In the genomic region with DNA sequence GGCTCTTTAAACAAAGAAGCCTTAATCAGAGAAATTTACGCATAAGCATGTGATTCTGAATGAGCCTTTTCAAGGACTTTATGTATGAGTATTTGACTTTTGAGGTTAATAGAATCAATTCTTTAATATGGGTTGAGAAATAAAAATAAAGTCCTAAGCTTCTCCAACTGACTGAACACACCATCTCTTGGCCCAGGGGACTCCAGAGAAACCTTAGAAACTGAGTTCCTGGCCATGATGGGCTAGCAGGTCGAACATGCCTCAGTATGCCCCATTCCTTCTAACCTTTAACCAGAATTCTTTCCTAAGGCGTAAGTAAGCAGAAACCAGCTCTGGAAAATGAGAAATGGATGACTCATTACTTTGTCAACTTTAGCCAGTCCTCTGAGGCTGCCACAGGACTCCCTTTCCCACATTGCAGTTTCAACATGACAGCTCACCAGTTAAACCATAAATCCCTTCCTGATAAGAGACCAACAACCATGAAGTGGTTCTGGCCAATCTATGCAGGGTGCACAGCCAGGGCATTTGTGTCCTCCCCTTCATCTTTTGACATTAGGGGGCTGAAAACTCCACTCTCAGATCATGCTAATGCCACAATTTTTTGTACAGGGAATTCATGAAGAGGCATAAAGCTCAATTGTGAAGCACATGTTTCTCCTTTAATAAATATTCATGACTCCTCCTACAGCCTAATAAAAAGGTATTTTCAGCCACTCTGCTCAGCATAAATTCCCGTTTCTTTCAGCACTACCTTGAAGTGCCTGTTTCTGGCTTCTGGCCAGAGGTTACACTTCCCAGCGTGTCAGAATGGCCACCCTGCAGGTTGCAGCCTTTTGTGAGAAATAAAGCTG, we compare ENCODE assay signal across 8 cellular contexts. TPM values are rescaled to one million over a fixed set of nuclear protein-coding genes. Genes with fewer than 3 reads are reported as not detected.
DNase-seq lines count a peak whose midpoint lies in the region; ATAC-seq and TF ChIP-seq lines count a peak whose summit lies in the region.

No MANE protein-coding gene starts in this region.

- no peak overlapping the region for H3K4me3 ChIP-seq in dorsolateral prefrontal cortex

- CTCF ChIA-PET in activated CD8-positive, alpha-beta memory T cell treated with anti-CD3 and anti-CD28 coated beads, Interleukin-2, amount 10 ng/mL, durations not matched to agents 7 days and 5 days (lab: Charles Lee) = interaction anchor here (0.7 to 1.5 kb wide), 2 partner anchors 9 to 180 kb away, joined by 4 read pairs; no protein-coding TSS in a partner anchor

- no peak overlapping the region for H3K27ac Mint-ChIP-seq in activated CD8-positive, alpha-beta memory T cell treated with anti-CD3 and anti-CD28 coated beads, Interleukin-2, amount 10 ng/mL, durations not matched to agents 7 days and 5 days

- TF ChIP-seq CTCF in dorsolateral prefrontal cortex (IDR thresholded peaks at IDR 0.05 in 54 of 56, conservative IDR thresholded peaks at IDR 0.05 in 2 of 56; ENCODE audit: low read depth in 1 of 56, partially characterized antibody in 56 of 56) = no peak

- peak; percentile 45 for ATAC-seq in activated CD8-positive, alpha-beta memory T cell treated with anti-CD3 and anti-CD28 coated beads, Interleukin-2, amount 10 ng/mL, durations not matched to agents 7 days and 5 days
- ATAC-seq in left cardiac atrium = peak; percentile 87 to 96
- peak; percentile 81 for ATAC-seq in stimulated activated naive CD8-positive, alpha-beta T cell treated with anti-CD3 and anti-CD28 coated beads, Interleukin-15, Interleukin-2, amounts not matched to agents 100 U/mL and 50 U/mL, for 24 hours

- H3K4me1 Mint-ChIP-seq in activated CD8-positive, alpha-beta memory T cell treated with anti-CD3 and anti-CD28 coated beads, Interleukin-2, amount 10 ng/mL, durations not matched to agents 7 days and 5 days = peaks cover 7% of the 10 kb centered on the region

- intact Hi-C loops in left cardiac atrium (cut with DNase I) (no loop called here), dorsolateral prefrontal cortex (cut with DNase I) (no loop called here)

- H3K27me3 Mint-ChIP-seq in activated CD8-positive, alpha-beta memory T cell treated with anti-CD3 and anti-CD28 coated beads, Interleukin-2, amount 10 ng/mL, durations not matched to agents 7 days and 5 days = peaks cover 47% of the 10 kb centered on the region

- no peaks in the 10 kb centered on the region for H3K36me3 Mint-ChIP-seq in activated CD8-positive, alpha-beta memory T cell treated with anti-CD3 and anti-CD28 coated beads, Interleukin-2, amount 10 ng/mL, durations not matched to agents 7 days and 5 days

- no peak overlapping the region for H3K4me3 Mint-ChIP-seq in activated CD8-positive, alpha-beta memory T cell treated with anti-CD3 and anti-CD28 coated beads, Interleukin-2, amount 10 ng/mL, durations not matched to agents 7 days and 5 days

- peak; percentile 63 for TF ChIP-seq EP300 in Ishikawa (IDR thresholded peaks at IDR 0.05; ENCODE audit: borderline replicate concordance)

- H3K27me3 ChIP-seq in dorsolateral prefrontal cortex = peaks cover 0 to 4% (median 0%) of the 10 kb centered on the region in 45 donors

- H3K27ac ChIP-seq in dorsolateral prefrontal cortex = peak overlapping the region in 1 of 59 donors; percentile 24

- TF ChIP-seq RAD21 in Ishikawa (IDR thresholded peaks at IDR 0.05; ENCODE audit: low read depth) = no peak

- H3K9me3 Mint-ChIP-seq in activated CD8-positive, alpha-beta memory T cell treated with anti-CD3 and anti-CD28 coated beads, Interleukin-2, amount 10 ng/mL, durations not matched to agents 7 days and 5 days (ENCODE audit: low read depth) = no peaks in the 10 kb centered on the region

- DNase-seq in activated CD8-positive, alpha-beta memory T cell treated with anti-CD3 and anti-CD28 coated beads, Interleukin-2, amount 10 ng/mL, durations not matched to agents 7 days and 5 days = no peak
- no peak for DNase-seq in activated CD8-positive, alpha-beta memory T cell treated with anti-CD3 and anti-CD28 coated beads, Interleukin-2, amount 50 U/mL, for 48 hours
- DNase-seq in SW480 (ENCODE audit: low spot score) = peak; percentile 87
- DNase-seq in left cardiac atrium = no peak
- DNase-seq in stimulated activated naive CD8-positive, alpha-beta T cell treated with anti-CD3 and anti-CD28 coated beads, Interleukin-15, Interleukin-2, amounts not matched to agents 100 U/mL and 50 U/mL, for 24 hours = no peak
- no peak for DNase-seq in dorsolateral prefrontal cortex
- DNase-seq in ecto neural progenitor cell (ENCODE audit: low spot score) = no peak

TF ChIP-seq in Ishikawa, 13 proteins besides CTCF, POLR2A, EP300 and RAD21:
- TF ChIP-seq FOXM1 (IDR thresholded peaks at IDR 0.05; ENCODE audit: borderline replicate concordance, low read depth) = peak; percentile 7; the same call in 1 of the 2 replicates
- no peak for TF ChIP-seq ZBTB7A (IDR thresholded peaks at IDR 0.05; ENCODE audit: low read depth)
- TF ChIP-seq CEBPB (IDR thresholded peaks at IDR 0.05) = no peak
- TF ChIP-seq MAX (IDR thresholded peaks at IDR 0.05) = peak; percentile 30; the same call in 1 of the 2 replicates
- TF ChIP-seq EGR1 (IDR thresholded peaks at IDR 0.05) = no peak
- no peak for TF ChIP-seq TAF1 (IDR thresholded peaks at IDR 0.05; ENCODE audit: low read depth)
- TF ChIP-seq TCF12 (IDR thresholded peaks at IDR 0.05; ENCODE audit: low read depth) = peak; percentile 50; the same call in 1 of the 2 replicates
- peak; percentile 94 for TF ChIP-seq NFIC (IDR thresholded peaks at IDR 0.05)
- no peak for TF ChIP-seq REST (IDR thresholded peaks at IDR 0.05; ENCODE audit: low read depth)
- no peak for TF ChIP-seq YY1 (IDR thresholded peaks at IDR 0.05; ENCODE audit: low read depth)
- TF ChIP-seq, protein P1, sequence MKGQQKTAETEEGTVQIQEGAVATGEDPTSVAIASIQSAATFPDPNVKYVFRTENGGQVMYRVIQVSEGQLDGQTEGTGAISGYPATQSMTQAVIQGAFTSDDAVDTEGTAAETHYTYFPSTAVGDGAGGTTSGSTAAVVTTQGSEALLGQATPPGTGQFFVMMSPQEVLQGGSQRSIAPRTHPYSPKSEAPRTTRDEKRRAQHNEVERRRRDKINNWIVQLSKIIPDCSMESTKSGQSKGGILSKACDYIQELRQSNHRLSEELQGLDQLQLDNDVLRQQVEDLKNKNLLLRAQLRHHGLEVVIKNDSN (IDR thresholded peaks at IDR 0.05) = no peak
- no peak; the same call in 1 of the 2 replicates for TF ChIP-seq TEAD4 (IDR thresholded peaks at IDR 0.05)
- no peak for TF ChIP-seq CREB1 (IDR thresholded peaks at IDR 0.05; ENCODE audit: low read depth)

RNA-seq across cellular contexts. Expression of gene TM4SF18, which starts 33.3 kb away (rescaled TPM):
- not detected for total RNA-seq in activated CD8-positive, alpha-beta memory T cell treated with anti-CD3 and anti-CD28 coated beads, Interleukin-2, amount 10 ng/mL, durations not matched to agents 7 days and 5 days
- total RNA-seq in left cardiac atrium (10 to 100 TPM; 12.5 to 13.2 TPM), dorsolateral prefrontal cortex (10 to 100 TPM in 14 of 120 experiments, 1 to 10 TPM in 106; 1.4 to 28.3 (median 5.4) TPM)
